Comparison of ENCODE assay signal across 8 cellular contexts in the genomic region with DNA sequence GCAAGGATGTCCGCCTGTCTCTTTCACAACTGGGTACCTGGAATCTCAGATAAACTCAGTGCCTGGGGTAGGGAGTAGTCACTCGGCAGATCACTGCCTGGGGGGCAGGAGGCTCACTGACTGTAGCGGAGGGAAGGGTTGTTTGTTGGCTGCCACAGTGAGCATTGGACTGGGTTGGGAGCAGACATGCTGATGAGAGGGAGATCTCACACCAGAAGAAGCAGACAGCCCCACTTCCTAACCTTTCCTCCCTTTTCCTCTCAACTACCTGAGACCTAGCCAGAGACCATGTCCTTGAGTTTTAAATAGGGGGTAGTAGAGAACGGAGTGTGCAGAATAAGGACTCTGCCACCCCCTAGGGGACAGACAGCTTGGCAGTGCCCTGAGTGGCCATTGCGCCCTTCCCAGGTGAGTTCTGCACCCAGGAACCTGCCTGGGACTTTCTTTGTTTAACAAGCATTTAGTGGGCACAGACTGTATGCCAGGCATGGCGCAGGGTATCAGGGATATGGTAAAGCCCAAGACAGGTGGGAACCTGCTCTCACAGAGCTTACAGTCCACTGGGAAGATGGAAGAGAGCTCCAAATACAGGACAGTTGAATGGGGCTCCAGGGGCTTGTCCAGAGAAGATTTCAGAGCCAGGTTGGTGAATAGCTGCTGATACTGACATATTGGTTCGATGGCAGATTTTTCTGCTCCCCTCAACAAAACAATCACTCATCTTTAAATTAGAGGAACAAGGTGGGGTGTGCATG.
DNase-seq lines count a peak whose midpoint lies in the region; ATAC-seq, FAIRE-seq and TF ChIP-seq lines count a peak whose summit lies in the region.

No MANE protein-coding gene starts in this region.

- no peak overlapping the region for H3K9ac ChIP-seq in fibroblast of lung (ENCODE audit: insufficient read depth, low read length)

- DNase-seq in RWPE1 (ENCODE audit: low spot score), result no peak
- peak in 1 of 2 donors; percentile 53 for DNase-seq in fibroblast of lung (ENCODE audit: low read depth in 2 of 2)
- peak in 4 of 6 donors; percentile 67 to 82 (median 74) for DNase-seq in pancreas
- no peak for DNase-seq in GM19240 (ENCODE audit: insufficient read length, low spot score)
- no peak for DNase-seq in stimulated activated CD4-positive, alpha-beta T cell treated with anti-CD3 and anti-CD28 coated beads, Interleukin-4, amount 100 ng/mL, for 24 hours

- intact Hi-C loops in pancreas (cut with DNase I), result loop anchor here in 1 of 3 donors (5.0 kb wide), 1 partner anchor 123 kb away; a partner anchor contains a TSS

- no peaks in the 10 kb centered on the region for H3K27me3 ChIP-seq in ACC112 (ENCODE audit: insufficient read depth, low read length)
- peaks cover 9% of the 10 kb centered on the region for H3K27me3 ChIP-seq in fibroblast of lung (ENCODE audit: control insufficient read depth, insufficient read depth, low read length)
- H3K27me3 ChIP-seq in pancreas, result no peaks in the 10 kb centered on the region

- FAIRE-seq in pancreas (lab: Jason Lieb, UNC), result no peak

- H3K9me3 ChIP-seq in fibroblast of lung (ENCODE audit: control insufficient read depth, insufficient read depth, low read depth, low read length) (no peaks in the 10 kb centered on the region), pancreas (no peaks in the 10 kb centered on the region)

- POLR2A ChIA-PET in RWPE1 (lab: Yijun Ruan, JAX; ENCODE audit: low non-redundant PET), result no interaction called here

- H3K4me3 ChIP-seq in ACC112 (ENCODE audit: low read depth, low read length) (peak overlapping the region; percentile 71), fibroblast of lung (replicated peaks in 1 of 4; ENCODE audit: control extremely low read depth in 1 of 4, insufficient read depth in 1 of 4, low read depth in 3 of 4, low read length in 4 of 4) (peak overlapping the region in 1 of 4 experiments; percentile 59), pancreas (peak overlapping the region in 2 of 4 donors; percentile 5 to 10)

- CTCF ChIA-PET in RWPE1 (lab: Yijun Ruan, JAX), result interaction anchor here (0.7 to 1.6 kb wide), 4 partner anchors 13 to 284 kb away, joined by 3 to 4 read pairs (median 3); no protein-coding TSS in a partner anchor

- H2AFZ ChIP-seq in ACC112 (ENCODE audit: low read length, unreplicated experiment) (no peak overlapping the region), fibroblast of lung (ENCODE audit: low read length) (no peak overlapping the region)

- H3K4me2 ChIP-seq in fibroblast of lung (ENCODE audit: extremely low read depth, insufficient read depth, low read length), result no peak overlapping the region

- H3K27ac ChIP-seq in ACC112 (ENCODE audit: low read depth, low read length), result peak overlapping the region; percentile 100
- H3K27ac ChIP-seq in RWPE1, result peak overlapping the region; percentile 87
- H3K27ac ChIP-seq in fibroblast of lung (ENCODE audit: insufficient read depth, low read length), result no peak overlapping the region
- H3K27ac ChIP-seq in pancreas, result peak overlapping the region; percentile 81 to 88 (median 86)

- WGBS in pancreas, 2 donors, result 30 to 35% methylated on average over 7 of the region's 7 CpGs

- TF ChIP-seq CTCF in GM12873 (IDR thresholded peaks at IDR 0.05; ENCODE audit: insufficient read depth, low read depth, low read length, missing control alignments), result peak; percentile 18
- TF ChIP-seq CTCF in RWPE1 (conservative IDR thresholded peaks at IDR 0.05; ENCODE audit: low read depth), result no peak
- peak; percentile 31 to 38 for TF ChIP-seq CTCF in fibroblast of lung (conservative IDR thresholded peaks at IDR 0.05 in 1 of 2, IDR thresholded peaks at IDR 0.05 in 1 of 2; ENCODE audit: low read depth in 1 of 2, low read length in 2 of 2)
- TF ChIP-seq CTCF in pancreas (IDR thresholded peaks at IDR 0.05), result peak; percentile 41 to 72 (median 58)

- H3K79me2 ChIP-seq in ACC112 (ENCODE audit: control insufficient read depth, insufficient read depth, low read length, unreplicated experiment), result peaks cover 43% of the 10 kb centered on the region
- no peaks in the 10 kb centered on the region for H3K79me2 ChIP-seq in fibroblast of lung (ENCODE audit: control insufficient read depth, insufficient read depth, low read length)

- H3K36me3 ChIP-seq in ACC112 (ENCODE audit: insufficient read depth, low read length) (0 out of 2 replicates have a peak, but pooled peaks cover 2% of the 10 kb centered on the region), fibroblast of lung (ENCODE audit: control insufficient read depth, insufficient read depth, low read length) (no peaks in the 10 kb centered on the region), pancreas (no peaks in the 10 kb centered on the region)

- H4K20me1 ChIP-seq in fibroblast of lung (ENCODE audit: control insufficient read depth, extremely low read depth, insufficient read depth, low read length), result no peaks in the 10 kb centered on the region

- H3K4me1 ChIP-seq in ACC112 (ENCODE audit: control insufficient read depth, insufficient read depth, low read length, unreplicated experiment) (peaks cover 40% of the 10 kb centered on the region), fibroblast of lung (ENCODE audit: control insufficient read depth, extremely low read depth, insufficient read depth, low read length) (no peaks in the 10 kb centered on the region), pancreas (peaks cover 50 to 54% (median 54%) of the 10 kb centered on the region in 3 donors)

- ATAC-seq in pancreas (peak; percentile 62 to 87 (median 76)), HG02571 (IDR thresholded peaks at IDR 0.05; ENCODE audit: unreplicated experiment) (no peak)

Comparison
In these comparisons a context has a peak if more than half of its experiments do, and no peak if none do; other contexts are left out.
1. DNase-seq: peak in pancreas (4 of 6); none in RWPE1 (single experiment), GM19240 (single experiment) and stimulated activated CD4-positive, alpha-beta T cell treated with anti-CD3 and anti-CD28 coated beads, Interleukin-4, amount 100 ng/mL, for 24 hours (single experiment).